ENCODE assay signal across 14 cellular contexts in genomic region chr11:43708776-43709175, GRCh38. TPM values are rescaled to one million over a fixed set of nuclear protein-coding genes. Genes with fewer than 3 reads are reported as not detected.
DNase-seq lines count a peak whose midpoint lies in the region; ATAC-seq and TF ChIP-seq lines count a peak whose summit lies in the region.
"Had no signal": no experiment of that assay in that cellular context is flagged by ENCODE, and none has a peak within 500 bp of the region (broad histone marks: within the 10 kb centered on the region; RNA-seq: fewer than 3 reads in every experiment).

No MANE protein-coding gene starts in this region.

- H3K4me1 ChIP-seq in body of pancreas, result no peaks in the 10 kb centered on the region
- no peaks in the 10 kb centered on the region for H3K4me1 ChIP-seq in left lung
- no peaks in the 10 kb centered on the region for H3K4me1 ChIP-seq in CD8-positive, alpha-beta memory T cell (ENCODE audit: insufficient read depth, low read length)
- H3K4me1 ChIP-seq: prostate gland, suprapubic skin had no signal

- H3K9me3 ChIP-seq in body of pancreas (no peaks in the 10 kb centered on the region), left lung (no peaks in the 10 kb centered on the region)
- no peaks in the 10 kb centered on the region for H3K9me3 ChIP-seq in CD8-positive, alpha-beta memory T cell (ENCODE audit: low read length)
- H3K9me3 ChIP-seq: prostate gland, suprapubic skin had no signal

- H3K4me3 ChIP-seq in body of pancreas (no peak overlapping the region), left lung (no peak overlapping the region)
- H3K4me3 ChIP-seq in CD8-positive, alpha-beta memory T cell (ENCODE audit: low read length), result no peak overlapping the region
- H3K4me3 ChIP-seq: lung, prostate gland, suprapubic skin had no signal

- H3K36me3 ChIP-seq in body of pancreas (replicated peaks in 1 of 2; ENCODE audit: insufficient read depth in 1 of 2, low read depth in 2 of 2) (no peaks in the 10 kb centered on the region), left lung (no peaks in the 10 kb centered on the region)
- no peaks in the 10 kb centered on the region for H3K36me3 ChIP-seq in CD8-positive, alpha-beta memory T cell (ENCODE audit: insufficient read depth, low read length)
- H3K36me3 ChIP-seq: prostate gland, suprapubic skin had no signal

- no peak overlapping the region for H3K27ac Mint-ChIP-seq in CD14-positive monocyte
- no peak overlapping the region for H3K27ac Mint-ChIP-seq in CD8-positive, alpha-beta memory T cell

- no peaks in the 10 kb centered on the region for H3K4me1 Mint-ChIP-seq in CD14-positive monocyte
- H3K4me1 Mint-ChIP-seq in CD8-positive, alpha-beta memory T cell, result peaks cover 2 to 14% (median 7%) of the 10 kb centered on the region in 3 donors

- peaks cover 8 to 15% of the 10 kb centered on the region in 2 donors for H3K36me3 Mint-ChIP-seq in CD14-positive monocyte
- peaks cover 3 to 9% (median 8%) of the 10 kb centered on the region in 3 donors for H3K36me3 Mint-ChIP-seq in CD8-positive, alpha-beta memory T cell

- ATAC-seq in body of pancreas, result no peak
- peak; percentile 27 for ATAC-seq in left lung
- ATAC-seq: activated T-cell treated with anti-CD3 and anti-CD28 coated beads, Interleukin-2, amount 50 U/mL, for 4 hours had no signal

- intact Hi-C loops in CD14-positive monocyte (cut with micrococcal nuclease) (no loop called here), body of pancreas (cut with DNase I) (no loop called here), left lung (cut with DNase I) (no loop called here)

- H3K27me3 Mint-ChIP-seq in CD14-positive monocyte (ENCODE audit: low read depth in 3 of 3), result no peaks in the 10 kb centered on the region
- no peaks in the 10 kb centered on the region for H3K27me3 Mint-ChIP-seq in CD8-positive, alpha-beta memory T cell

- DNase-seq in CD14-positive monocyte (ENCODE audit: low spot score), result no peak
- DNase-seq in HT-29 (ENCODE audit: low spot score), result peak; percentile 31
- no peak for DNase-seq in body of pancreas
- DNase-seq in left lung, result no peak
- DNase-seq in stimulated activated CD4-positive, alpha-beta T cell treated with anti-CD3 and anti-CD28 coated beads, Interleukin-1b, Interleukin-23, amount 100 ng/mL, for 48 hours, result no peak
- no peak for DNase-seq in stimulated activated naive CD4-positive, alpha-beta T cell (lab: John Stamatoyannopoulos, UW)
- DNase-seq in NCI-H1436 treated with DMSO at 0.1 percent for 48 hours (lab: John Stamatoyannopoulos, UW), result no peak
- no peak for DNase-seq in CD8-positive, alpha-beta memory T cell
- DNase-seq: activated T-cell treated with anti-CD3 and anti-CD28 coated beads, Interleukin-2, amount 50 U/mL, for 4 hours; foreskin fibroblast; NCI-H2029 had no signal

- CTCF ChIA-PET in CD8-positive, alpha-beta memory T cell (lab: Charles Lee), result no interaction called here

- TF ChIP-seq POLR2A in body of pancreas (IDR thresholded peaks at IDR 0.05), result no peak

- WGBS in body of pancreas, 2 donors, result 71 to 78% methylated on average over 4 of the region's 4 CpGs

- POLR2A ChIA-PET in CD8-positive, alpha-beta memory T cell (lab: Charles Lee), result no interaction called here

- H3K4me3 Mint-ChIP-seq in CD14-positive monocyte, result no peak overlapping the region
- no peak overlapping the region for H3K4me3 Mint-ChIP-seq in CD8-positive, alpha-beta memory T cell
- H3K4me3 Mint-ChIP-seq: activated T-cell treated with anti-CD3 and anti-CD28 coated beads, Interleukin-2, amount 50 U/mL, for 4 hours had no signal

- H3K9me3 Mint-ChIP-seq in CD14-positive monocyte, result peaks cover 0 to 3% (median 0%) of the 10 kb centered on the region in 7 donors
- H3K9me3 Mint-ChIP-seq in CD8-positive, alpha-beta memory T cell, result no peaks in the 10 kb centered on the region

- peak; percentile 18 for TF ChIP-seq CTCF in CD14-positive monocyte (IDR thresholded peaks at IDR 0.05)
- TF ChIP-seq CTCF in body of pancreas (IDR thresholded peaks at IDR 0.05), result peak in 5 of 7 experiments; percentile 5 to 22 (median 16)
- no peak for TF ChIP-seq CTCF in left lung (IDR thresholded peaks at IDR 0.05)

- H3K27ac ChIP-seq in body of pancreas (no peak overlapping the region), left lung (no peak overlapping the region)
- no peak overlapping the region for H3K27ac ChIP-seq in CD8-positive, alpha-beta memory T cell (ENCODE audit: low read depth, low read length)
- H3K27ac ChIP-seq: prostate gland, suprapubic skin had no signal

- H3K27me3 ChIP-seq in body of pancreas (no peaks in the 10 kb centered on the region), left lung (no peaks in the 10 kb centered on the region)
- H3K27me3 ChIP-seq in CD8-positive, alpha-beta memory T cell (ENCODE audit: insufficient read depth, low read length, poor library complexity, severe bottlenecking), result no peaks in the 10 kb centered on the region
- H3K27me3 ChIP-seq: suprapubic skin had no signal

RNA-seq across cellular contexts. Expression of gene HSD17B12, which starts 28.2 kb away (rescaled TPM):
- 10 to 100 TPM; 30.4 to 35.5 TPM for polyA plus RNA-seq in CD14-positive monocyte
- total RNA-seq in HT-29 (2014; rRNA removed; shearing (Covaris generic)), result 77.2 and 119 TPM in 2 replicates
- total RNA-seq in body of pancreas (10 to 100 TPM; 39.7 to 42.8 TPM), left lung (100 to 1,000 TPM; 129 to 150 TPM)
- total RNA-seq in CD8-positive, alpha-beta memory T cell, result 10 to 100 TPM; 32.3 to 37.1 TPM
- 26.3 TPM for polyA plus RNA-seq in CD8-positive, alpha-beta memory T cell

Comparison
In these comparisons a context has a peak if more than half of its experiments do, and no peak if none do; other contexts are left out.
1. CTCF ChIP-seq: peak in CD14-positive monocyte (single experiment) and body of pancreas (5 of 7); none in left lung (0 of 2).